8 cellular contexts compared by ENCODE assay signal in genomic region chr12:121399391-121400331, GRCh38. TPM values are rescaled to one million over a fixed set of nuclear protein-coding genes. Genes with fewer than 3 reads are reported as not detected.
DNase-seq lines count a peak whose midpoint lies in the region; ATAC-seq lines count a peak whose summit lies in the region.

A gene with protein sequence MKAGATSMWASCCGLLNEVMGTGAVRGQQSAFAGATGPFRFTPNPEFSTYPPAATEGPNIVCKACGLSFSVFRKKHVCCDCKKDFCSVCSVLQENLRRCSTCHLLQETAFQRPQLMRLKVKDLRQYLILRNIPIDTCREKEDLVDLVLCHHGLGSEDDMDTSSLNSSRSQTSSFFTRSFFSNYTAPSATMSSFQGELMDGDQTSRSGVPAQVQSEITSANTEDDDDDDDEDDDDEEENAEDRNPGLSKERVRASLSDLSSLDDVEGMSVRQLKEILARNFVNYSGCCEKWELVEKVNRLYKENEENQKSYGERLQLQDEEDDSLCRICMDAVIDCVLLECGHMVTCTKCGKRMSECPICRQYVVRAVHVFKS (plus strand): TSS chr12:121400118. CDS start chr12:121400213, 95 bp downstream.

- peaks cover 25 to 34% of the 10 kb centered on the region in 2 donors for H3K4me1 Mint-ChIP-seq in natural killer cell treated with Interleukin-12 subunit alpha and Interleukin-12 subunit beta and Interleukin-15 and Interleukin-18, amount 100 ng/mL, for 72 hours (ENCODE audit: low read depth in 2 of 2)

- H3K9me3 Mint-ChIP-seq in natural killer cell treated with Interleukin-12 subunit alpha and Interleukin-12 subunit beta and Interleukin-15 and Interleukin-18, amount 100 ng/mL, for 72 hours: no peaks in the 10 kb centered on the region

- peak within 1 kb of the TSS; percentile 98 for H3K4me3 ChIP-seq in H7 (ENCODE audit: insufficient read depth, low read depth, low read length)

- peaks cover 5% of the 10 kb centered on the region for H3K36me3 Mint-ChIP-seq in natural killer cell treated with Interleukin-12 subunit alpha and Interleukin-12 subunit beta and Interleukin-15 and Interleukin-18, amount 100 ng/mL, for 72 hours

- no peaks in the 10 kb centered on the region for H3K27me3 Mint-ChIP-seq in natural killer cell treated with Interleukin-12 subunit alpha and Interleukin-12 subunit beta and Interleukin-15 and Interleukin-18, amount 100 ng/mL, for 72 hours

- ATAC-seq in natural killer cell treated with Interleukin-12 subunit alpha and Interleukin-12 subunit beta and Interleukin-15 and Interleukin-18, amount 100 ng/mL, for 72 hours: peak; percentile 96 to 98
- peak; percentile 95 for ATAC-seq in stimulated activated naive CD8-positive, alpha-beta T cell treated with anti-CD3 and anti-CD28 coated beads, Interleukin-15, Interleukin-2, amounts not matched to agents 100 U/mL and 50 U/mL, for 24 hours

- H3K27ac Mint-ChIP-seq in natural killer cell treated with Interleukin-12 subunit alpha and Interleukin-12 subunit beta and Interleukin-15 and Interleukin-18, amount 100 ng/mL, for 72 hours: peak within 1 kb of the TSS; percentile 75 to 88

- H3K4me3 Mint-ChIP-seq in natural killer cell treated with Interleukin-12 subunit alpha and Interleukin-12 subunit beta and Interleukin-15 and Interleukin-18, amount 100 ng/mL, for 72 hours: peak within 1 kb of the TSS; percentile 93

- DNase-seq in ELF-1 (ENCODE audit: low read depth, low spot score) (peak; percentile 100), H7 (peak; percentile 99), M059J (ENCODE audit: low read depth) (peak; percentile 98), SHP77 (lab: John Stamatoyannopoulos, UW) (peak; percentile 99 to 100), fibroblast of peridontal ligament (ENCODE audit: extremely low read depth) (peak; percentile 96)
- DNase-seq in activated effector memory CD4-positive, alpha-beta T cell treated with Interleukin-2 at 50 U/mL for 16 hours: peak; percentile 97
- peak; percentile 99 for DNase-seq in natural killer cell treated with Interleukin-12 subunit alpha and Interleukin-12 subunit beta and Interleukin-15 and Interleukin-18, amount 100 ng/mL, for 72 hours (ENCODE audit: low spot score)
- peak; percentile 99 for DNase-seq in stimulated activated naive CD8-positive, alpha-beta T cell treated with anti-CD3 and anti-CD28 coated beads, Interleukin-15, Interleukin-2, amounts not matched to agents 100 U/mL and 50 U/mL, for 24 hours

- no peaks in the 10 kb centered on the region for H3K27me3 ChIP-seq in H7 (ENCODE audit: control insufficient read depth, insufficient read depth, low read length)

- H3K36me3 ChIP-seq in H7 (replicated peaks; ENCODE audit: control insufficient read depth, insufficient read depth, low read length): peaks cover under 1% of the 10 kb centered on the region

RNA-seq across cellular contexts. Expression of the gene that starts here (rescaled TPM):
- total RNA-seq in H7 (2014; rRNA removed; shearing (Covaris generic)): 77.2 and 82.4 TPM in 2 replicates
- total RNA-seq in M059J (2014; rRNA removed; shearing (Covaris generic)): 57.1 and 64.0 TPM in 2 replicates
- 100 to 1,000 TPM in 1 of 2 donors, 10 to 100 TPM in 1; 85.4 to 149 TPM for total RNA-seq in natural killer cell treated with Interleukin-12 subunit alpha and Interleukin-12 subunit beta and Interleukin-15 and Interleukin-18, amount 100 ng/mL, for 72 hours

Comparison
In these comparisons a context has a peak if more than half of its experiments do, and no peak if none do; other contexts are left out.
1. Peak in every context shown above with its lines: DNase-seq, ATAC-seq and H3K4me3 ChIP-seq.